In the genomic region with DNA sequence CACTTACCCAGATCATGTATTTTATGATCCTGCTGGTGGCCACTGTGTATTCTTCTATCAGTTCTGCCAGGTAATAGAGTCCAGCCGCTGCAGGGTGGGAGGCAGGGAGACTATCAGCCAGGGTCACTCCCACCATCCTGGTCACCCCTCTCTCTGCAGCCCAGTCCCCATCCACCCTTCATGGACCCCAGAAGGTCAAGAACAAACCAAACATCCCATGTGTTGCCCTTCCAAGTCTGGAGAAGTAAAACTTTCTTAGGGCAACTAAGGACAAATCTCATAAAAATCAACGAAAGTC, we compare ENCODE assay signal across 8 cellular contexts. TPM values are rescaled to one million over a fixed set of nuclear protein-coding genes. Genes with fewer than 3 reads are reported as not detected.
DNase-seq lines count a peak whose midpoint lies in the region; ATAC-seq and TF ChIP-seq lines count a peak whose summit lies in the region.

No MANE protein-coding gene starts in this region.

- H3K36me3 ChIP-seq in WERI-Rb-1, result peaks cover 48% of the 10 kb centered on the region
- H3K36me3 ChIP-seq in right atrium auricular region, result peaks cover 34% of the 10 kb centered on the region
- H3K36me3 ChIP-seq in skeletal muscle tissue (ENCODE audit: control insufficient read depth in 3 of 3, insufficient read depth in 3 of 3, low read length in 3 of 3), result peaks cover 29 to 36% (median 34%) of the 10 kb centered on the region in 3 donors
- peaks cover 0 to 5% of the 10 kb centered on the region in 2 donors for H3K36me3 ChIP-seq in body of pancreas (replicated peaks in 1 of 2; ENCODE audit: insufficient read depth in 1 of 2, low read depth in 2 of 2)

- WGBS in body of pancreas, 2 donors, result 22 to 36% methylated on average over 2 of the region's 2 CpGs

- peak overlapping the region; percentile 97 for H3K4me3 ChIP-seq in WERI-Rb-1 (ENCODE audit: low read depth, low read length)
- H3K4me3 ChIP-seq in right atrium auricular region, result peak overlapping the region; percentile 98 to 99
- peak overlapping the region; percentile 90 to 97 (median 93) for H3K4me3 ChIP-seq in skeletal muscle tissue (ENCODE audit: low read length in 3 of 3)
- peak overlapping the region in 1 of 2 donors; percentile 98 for H3K4me3 ChIP-seq in body of pancreas

- ATAC-seq in body of pancreas, result no peak

- DNase-seq in GM20000 (ENCODE audit: low spot score) (peak; percentile 4), WERI-Rb-1 (no peak), right atrium auricular region (ENCODE audit: low spot score) (peak; percentile 23), AG08396 (ENCODE audit: low spot score) (no peak), HuH-7 (ENCODE audit: low spot score) (no peak), body of pancreas (no peak)
- no peak for DNase-seq in activated CD8-positive, alpha-beta memory T cell treated with anti-CD3 and anti-CD28 coated beads, Interleukin-2, amount 50 U/mL, for 4 hours

- TF ChIP-seq POLR2A in body of pancreas (IDR thresholded peaks at IDR 0.05), result no peak

- H3K9ac ChIP-seq in skeletal muscle tissue (ENCODE audit: low read depth in 1 of 3, low read length in 3 of 3), result peak overlapping the region; percentile 90 to 94 (median 92)

- H3K4me1 ChIP-seq in right atrium auricular region (peaks cover 0 to 26% of the 10 kb centered on the region in 2 donors), skeletal muscle tissue (ENCODE audit: control insufficient read depth in 3 of 3, insufficient read depth in 3 of 3, low read length in 3 of 3) (peaks cover 18 to 22% (median 18%) of the 10 kb centered on the region in 3 donors), body of pancreas (peaks cover 28% of the 10 kb centered on the region)

- no peaks in the 10 kb centered on the region for H3K9me3 ChIP-seq in WERI-Rb-1 (ENCODE audit: severe bottlenecking)
- H3K9me3 ChIP-seq in right atrium auricular region, result no peaks in the 10 kb centered on the region
- no peaks in the 10 kb centered on the region for H3K9me3 ChIP-seq in skeletal muscle tissue (ENCODE audit: control insufficient read depth in 3 of 3, low read length in 3 of 3)
- H3K9me3 ChIP-seq in body of pancreas, result no peaks in the 10 kb centered on the region

- no peak overlapping the region for H3K27ac ChIP-seq in WERI-Rb-1
- H3K27ac ChIP-seq in right atrium auricular region, result peak overlapping the region in 1 of 2 donors; percentile 93
- no peak overlapping the region for H3K27ac ChIP-seq in skeletal muscle tissue (ENCODE audit: low read depth, low read length)
- peak overlapping the region in 2 of 4 donors; percentile 77 to 79 for H3K27ac ChIP-seq in body of pancreas

- intact Hi-C loops in body of pancreas (cut with DNase I), result no loop called here

- H3K27me3 ChIP-seq in WERI-Rb-1 (ENCODE audit: insufficient read depth, low read depth, severe bottlenecking) (no peaks in the 10 kb centered on the region), right atrium auricular region (no peaks in the 10 kb centered on the region), skeletal muscle tissue (ENCODE audit: control insufficient read depth in 3 of 3, insufficient read depth in 3 of 3, low read length in 3 of 3) (no peaks in the 10 kb centered on the region), body of pancreas (no peaks in the 10 kb centered on the region)

- TF ChIP-seq CTCF in GM20000 (IDR thresholded peaks at IDR 0.05; ENCODE audit: extremely low read depth, missing control alignments), result no peak
- no peak for TF ChIP-seq CTCF in WERI-Rb-1 (IDR thresholded peaks at IDR 0.05; ENCODE audit: low read depth, low read length)
- TF ChIP-seq CTCF in right atrium auricular region (IDR thresholded peaks at IDR 0.05), result no peak
- no peak for TF ChIP-seq CTCF in body of pancreas (IDR thresholded peaks at IDR 0.05)

RNA-seq across cellular contexts. Expression of a gene that starts 1.0 kb away (rescaled TPM):
- total RNA-seq in right atrium auricular region (10 to 100 TPM; 26.7 to 38.0 TPM), skeletal muscle tissue (11.0 TPM), body of pancreas (10 to 100 TPM; 16.6 to 19.1 TPM)

RNA-seq across cellular contexts. Expression of a gene that starts 15.2 kb away (rescaled TPM):
- 1 to 10 TPM in 1 of 2 donors, under 1 TPM in 1; 0.78 to 1.7 TPM for total RNA-seq in right atrium auricular region
- 0.52 TPM for total RNA-seq in skeletal muscle tissue
- total RNA-seq in body of pancreas, result 10 to 100 TPM in 1 of 2 donors, 1 to 10 TPM in 1; 4.7 to 10.2 TPM

RNA-seq across cellular contexts. Expression of a gene that starts 57.9 kb away (rescaled TPM):
- not detected for total RNA-seq in right atrium auricular region
- 1.6 TPM for total RNA-seq in skeletal muscle tissue
- 10 to 100 TPM in 1 of 2 donors, 1 to 10 TPM in 1; 9.9 to 17.9 TPM for total RNA-seq in body of pancreas

Comparison
In these comparisons a context has a peak if more than half of its experiments do, and no peak if none do; other contexts are left out.
1. DNase-seq: peak in GM20000 (single experiment) and right atrium auricular region (single experiment); none in WERI-Rb-1 (single experiment), AG08396 (single experiment), activated CD8-positive, alpha-beta memory T cell treated with anti-CD3 and anti-CD28 coated beads, Interleukin-2, amount 50 U/mL, for 4 hours (single experiment), HuH-7 (single experiment) and body of pancreas (0 of 4).